In the genomic region with DNA sequence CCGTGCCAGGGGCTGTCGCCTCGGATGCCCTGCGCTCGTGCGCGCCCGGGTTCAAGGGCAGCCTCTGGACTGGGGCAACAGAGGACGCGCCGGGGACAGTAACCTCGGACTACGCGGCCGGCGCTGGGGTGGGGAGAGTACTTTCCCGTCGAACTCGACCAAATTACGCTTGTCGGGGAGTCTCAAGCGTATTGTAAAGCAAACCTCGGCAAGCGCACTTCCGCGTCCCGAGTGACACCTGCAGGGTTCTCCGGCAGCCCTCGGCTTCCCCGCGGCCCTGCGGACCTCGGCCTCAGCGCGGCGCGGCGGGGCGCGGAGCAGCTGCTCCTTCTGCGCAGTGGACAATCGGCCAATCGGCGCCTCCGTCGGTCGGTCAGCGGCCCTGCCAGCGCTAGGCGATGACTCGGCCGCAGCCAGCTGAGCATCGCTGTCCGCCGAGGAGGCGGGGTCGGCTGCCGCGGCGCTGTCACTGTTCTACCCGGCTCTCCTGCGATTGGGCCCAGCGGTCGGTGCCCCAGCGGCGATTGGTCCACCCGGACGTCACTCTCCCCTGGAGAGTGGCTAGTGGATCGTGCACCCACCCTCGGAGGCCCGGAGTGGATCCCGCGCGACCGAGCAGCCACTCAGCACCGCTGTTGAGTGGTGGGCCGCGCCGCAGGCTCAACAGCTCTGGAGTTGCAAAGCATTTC, we compare ENCODE assay signal across 8 cellular contexts. TPM values are rescaled to one million over a fixed set of nuclear protein-coding genes. Genes with fewer than 3 reads are reported as not detected.
DNase-seq lines count a peak whose midpoint lies in the region; ATAC-seq and TF ChIP-seq lines count a peak whose summit lies in the region.

SLC46A3 (minus strand) TSS at position 433 of the 689 bp plus-strand sequence. CDS start 972 bp downstream, outside the sequence.

- H3K4me1 ChIP-seq in KMS-11 (ENCODE audit: low read depth, poor library complexity, severe bottlenecking) (no peaks in the 10 kb centered on the region), stomach (peaks cover 4 to 31% (median 14%) of the 10 kb centered on the region in 4 donors)

- H3K36me3 ChIP-seq in KMS-11 (ENCODE audit: insufficient read depth): no peaks in the 10 kb centered on the region
- H3K36me3 ChIP-seq in stomach: no peaks in the 10 kb centered on the region

- TF ChIP-seq POLR2A in Raji (IDR thresholded peaks at IDR 0.05; ENCODE audit: insufficient read depth, low read depth, low read length) (peak; percentile 52), stomach (IDR thresholded peaks at IDR 0.05) (no peak)

- peak within 1 kb of the TSS; percentile 95 for H3K4me3 Mint-ChIP-seq in neural crest cell

- H3K27me3 Mint-ChIP-seq in neural crest cell (ENCODE audit: low read depth): peaks cover 49% of the 10 kb centered on the region

- H3K27ac Mint-ChIP-seq in neural crest cell (ENCODE audit: unreplicated experiment): no peak within 1 kb of the TSS

- H3K27me3 ChIP-seq in KMS-11 (ENCODE audit: insufficient read depth, low read depth): no peaks in the 10 kb centered on the region
- H3K27me3 ChIP-seq in stomach: peaks cover 0 to 7% (median 0%) of the 10 kb centered on the region in 3 donors

- H3K27ac ChIP-seq in KMS-11 (no peak within 1 kb of the TSS), stomach (peak within 1 kb of the TSS; percentile 71 to 95 (median 91))

- H3K4me3 ChIP-seq in KMS-11 (IDR thresholded peaks at IDR 0.05; ENCODE audit: insufficient read depth, low read depth, low read length): no peak within 1 kb of the TSS
- H3K4me3 ChIP-seq in stomach: peak within 1 kb of the TSS; percentile 46 to 63 (median 60)

- TF ChIP-seq EP300 in stomach (IDR thresholded peaks at IDR 0.05): no peak

- TF ChIP-seq CTCF in KMS-11 (conservative IDR thresholded peaks at IDR 0.05; ENCODE audit: low read depth, low read length) (no peak), neural crest cell (conservative IDR thresholded peaks at IDR 0.05) (peak; percentile 36), stomach (IDR thresholded peaks at IDR 0.05) (no peak)

- no peaks in the 10 kb centered on the region for H3K9me3 ChIP-seq in stomach

- peak within 1 kb of the TSS; percentile 28 for H3K4me2 ChIP-seq in KMS-11

- H3K36me3 Mint-ChIP-seq in neural crest cell (ENCODE audit: low read depth): no peaks in the 10 kb centered on the region

- no peaks in the 10 kb centered on the region for H3K9me3 Mint-ChIP-seq in neural crest cell

- DNase-seq in Daoy (ENCODE audit: low read depth) (peak; percentile 97), activated gamma-delta T cell (lab: John Stamatoyannopoulos, UW) (peak; percentile 94), fibroblast of the conjunctiva (ENCODE audit: low read depth) (peak; percentile 95), neural crest cell (ENCODE audit: low read depth, low spot score) (peak; percentile 95), stomach (peak; percentile 92)

- intact Hi-C loops in stomach (cut with DNase I; ENCODE audit: low total_unique reads): no loop called here

- no peak within 1 kb of the TSS; the same call in 1 of the 2 replicates for H3K9ac ChIP-seq in KMS-11

- peak within 1 kb of the TSS; percentile 68 for H2AFZ ChIP-seq in KMS-11 (ENCODE audit: low read depth)

- H3K4me1 Mint-ChIP-seq in neural crest cell: peaks cover 16% of the 10 kb centered on the region

- WGBS in stomach, 5 donors: 1 to 4% (median 2%) methylated on average over 27 to 79 of the region's 79 CpGs

- H3K79me2 ChIP-seq in KMS-11 (ENCODE audit: insufficient read depth, low read depth): no peaks in the 10 kb centered on the region

- peak; percentile 98 for ATAC-seq in GM21737 (IDR thresholded peaks at IDR 0.05; ENCODE audit: unreplicated experiment)

- H4K20me1 ChIP-seq in KMS-11 (ENCODE audit: insufficient read depth): no peaks in the 10 kb centered on the region

RNA-seq across cellular contexts. Expression of gene SLC46A3, which starts in this region (rescaled TPM):
- total RNA-seq in Daoy (2014; rRNA removed; shearing (Covaris generic)): 7.1 and 12.7 TPM in 2 replicates
- total RNA-seq in neural crest cell (0.75 and 0.82 TPM in 2 replicates), stomach (10 to 100 TPM in 3 of 5 donors, 1 to 10 TPM in 2; 5.3 to 44.3 (median 14.2) TPM)
- 1 to 10 TPM; 2.3 to 4.8 (median 3.4) TPM for polyA plus RNA-seq in stomach

Comparison
In these comparisons a context has a peak if more than half of its experiments do, and no peak if none do; other contexts are left out.
1. Peak in DNase-seq in neural crest cell; RNA of the gene not detected or under 1 TPM.